11 cellular contexts compared by ENCODE assay signal in genomic region chr21:45306832-45307571, GRCh38. TPM values are rescaled to one million over a fixed set of nuclear protein-coding genes. Genes with fewer than 3 reads are reported as not detected.
DNase-seq lines count a peak whose midpoint lies in the region; ATAC-seq, FAIRE-seq and TF ChIP-seq lines count a peak whose summit lies in the region.
"Had no signal": no experiment of that assay in that cellular context is flagged by ENCODE, and none has a peak within 500 bp of the region (broad histone marks: within the 10 kb centered on the region; RNA-seq: fewer than 3 reads in every experiment).

No MANE protein-coding gene starts in this region.

- DNase-seq in H7 (peak; percentile 67), bronchial epithelial cell (ENCODE audit: low read depth) (no peak), kidney tubule cell (ENCODE audit: low spot score) (peak; percentile 59), sigmoid colon (peak; percentile 96), NOMO-1 treated with DMSO at 0.1 percent for 48 hours (lab: John Stamatoyannopoulos, UW; ENCODE audit: unreplicated experiment) (no peak), D341Med (ENCODE audit: low spot score) (no peak)
- DNase-seq in activated T-cell treated with anti-CD3 and anti-CD28 coated beads, Interleukin-2, amount 50 U/mL, for 4 hours = no peak
- DNase-seq: activated CD4-positive, alpha-beta memory T cell treated with anti-CD3 and anti-CD28 coated beads for 36 hours; NCI-H1048 had no signal

- H3K27me3 ChIP-seq in H7 (ENCODE audit: control insufficient read depth, insufficient read depth, low read length) = no peaks in the 10 kb centered on the region
- no peaks in the 10 kb centered on the region for H3K27me3 ChIP-seq in bronchial epithelial cell (ENCODE audit: control insufficient read depth, insufficient read depth, low read length)
- no peaks in the 10 kb centered on the region for H3K27me3 ChIP-seq in sigmoid colon

- peaks cover 5 to 54% (median 42%) of the 10 kb centered on the region in 4 donors for H3K4me1 ChIP-seq in sigmoid colon

- no peak for ATAC-seq in activated T-cell treated with anti-CD3 and anti-CD28 coated beads, Interleukin-2, amount 50 U/mL, for 4 hours
- ATAC-seq in GM19452 (IDR thresholded peaks at IDR 0.05; ENCODE audit: unreplicated experiment) = no peak

- H3K4me1 Mint-ChIP-seq in activated T-cell treated with anti-CD3 and anti-CD28 coated beads, Interleukin-2, amount 50 U/mL, for 4 hours (ENCODE audit: low read depth) = peaks cover 39% of the 10 kb centered on the region

- H3K27me3 Mint-ChIP-seq in activated T-cell treated with anti-CD3 and anti-CD28 coated beads, Interleukin-2, amount 50 U/mL, for 4 hours (ENCODE audit: low read depth) = peaks cover 10% of the 10 kb centered on the region

- peak in 1 of 2 donors; percentile 11 for TF ChIP-seq POLR2A in sigmoid colon (IDR thresholded peaks at IDR 0.05)

- H3K4me3 ChIP-seq in H7 (ENCODE audit: insufficient read depth, low read depth, low read length) = no peak overlapping the region
- peak overlapping the region; percentile 20 for H3K4me3 ChIP-seq in bronchial epithelial cell (ENCODE audit: low read depth, low read length)
- peak overlapping the region in 3 of 4 donors; percentile 12 to 27 (median 19) for H3K4me3 ChIP-seq in sigmoid colon

- H3K36me3 ChIP-seq in H7 (replicated peaks; ENCODE audit: control insufficient read depth, insufficient read depth, low read length) = no peaks in the 10 kb centered on the region
- no peaks in the 10 kb centered on the region for H3K36me3 ChIP-seq in bronchial epithelial cell (ENCODE audit: control insufficient read depth, insufficient read depth, low read length)
- H3K36me3 ChIP-seq in sigmoid colon = no peaks in the 10 kb centered on the region

- intact Hi-C loops in sigmoid colon (cut with DNase I) = no loop called here

- no peaks in the 10 kb centered on the region for H3K9me3 ChIP-seq in sigmoid colon

- peak overlapping the region; percentile 68 to 98 (median 90) for H3K27ac ChIP-seq in sigmoid colon

- no peaks in the 10 kb centered on the region for H3K36me3 Mint-ChIP-seq in activated T-cell treated with anti-CD3 and anti-CD28 coated beads, Interleukin-2, amount 50 U/mL, for 4 hours (ENCODE audit: insufficient read depth)
- H3K36me3 Mint-ChIP-seq: activated CD4-positive, alpha-beta memory T cell treated with anti-CD3 and anti-CD28 coated beads for 36 hours had no signal

- no peaks in the 10 kb centered on the region for H3K9me3 Mint-ChIP-seq in activated T-cell treated with anti-CD3 and anti-CD28 coated beads, Interleukin-2, amount 50 U/mL, for 4 hours
- H3K9me3 Mint-ChIP-seq: activated CD4-positive, alpha-beta memory T cell treated with anti-CD3 and anti-CD28 coated beads for 36 hours had no signal

- 59 to 67% methylated on average over 33 of the region's 33 CpGs for WGBS in sigmoid colon, 2 donors

- no peak for TF ChIP-seq CTCF in bronchial epithelial cell (IDR thresholded peaks at IDR 0.05; ENCODE audit: insufficient read depth, low read length, severe bottlenecking)
- no peak for TF ChIP-seq CTCF in sigmoid colon (IDR thresholded peaks at IDR 0.05)

- no peak for FAIRE-seq in bronchial epithelial cell (lab: Jason Lieb, UNC)
- FAIRE-seq: G401.6 had no signal

- no peak overlapping the region for H3K4me3 Mint-ChIP-seq in activated T-cell treated with anti-CD3 and anti-CD28 coated beads, Interleukin-2, amount 50 U/mL, for 4 hours
- H3K4me3 Mint-ChIP-seq: activated CD4-positive, alpha-beta memory T cell treated with anti-CD3 and anti-CD28 coated beads for 36 hours had no signal

- TF ChIP-seq EP300 in sigmoid colon (IDR thresholded peaks at IDR 0.05) = peak; percentile 71 to 93 (median 83)

RNA-seq across cellular contexts. Expression of gene POFUT2, which starts 19.3 kb away (rescaled TPM):
- 25.4 and 26.9 TPM in 2 replicates for total RNA-seq in H7 (2014; rRNA removed; shearing (Covaris generic))
- 8.6 and 9.0 TPM in 2 replicates for total RNA-seq in bronchial epithelial cell
- total RNA-seq in sigmoid colon = 10 to 100 TPM; 13.0 to 31.3 (median 20.9) TPM
- 10 to 100 TPM in 1 of 3 donors, 1 to 10 TPM in 2; 2.5 to 21.6 (median 3.0) TPM for polyA plus RNA-seq in sigmoid colon
- 10 to 100 TPM; 14.4 to 17.1 (median 15.1) TPM for total RNA-seq in activated T-cell treated with anti-CD3 and anti-CD28 coated beads, Interleukin-2, amount 50 U/mL, for 4 hours

Comparison
In these comparisons a context has a peak if more than half of its experiments do, and no peak if none do; other contexts are left out.
1. DNase-seq: peak in H7 (single experiment), kidney tubule cell (single experiment) and sigmoid colon (single experiment); none in bronchial epithelial cell (single experiment), NOMO-1 treated with DMSO at 0.1 percent for 48 hours (single experiment), activated T-cell treated with anti-CD3 and anti-CD28 coated beads, Interleukin-2, amount 50 U/mL, for 4 hours (single experiment) and D341Med (single experiment).